ENCODE assay signal across 18 cellular contexts in the genomic region with DNA sequence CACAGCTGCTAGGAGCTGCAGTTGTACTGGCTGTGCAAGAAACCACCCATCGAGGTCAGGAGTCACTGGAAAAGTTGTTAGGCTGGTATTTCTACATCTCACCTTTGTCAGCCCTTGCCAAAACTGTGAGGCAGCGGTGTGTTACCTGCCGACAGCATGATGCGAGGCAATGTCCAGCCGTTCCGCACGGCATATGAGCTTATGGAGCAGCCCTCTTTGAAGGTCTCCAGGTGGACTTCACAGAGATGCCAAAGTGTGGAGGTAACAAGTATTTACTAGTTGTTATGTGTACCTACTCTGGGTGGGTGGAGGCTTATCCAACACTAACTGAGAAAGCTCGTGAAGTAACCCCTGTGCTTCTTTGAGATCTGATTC. TPM values are rescaled to one million over a fixed set of nuclear protein-coding genes. Genes with fewer than 3 reads are reported as not detected.
"Had no signal": no experiment of that assay in that cellular context is flagged by ENCODE, and none has a peak within 500 bp of the region (broad histone marks: within the 10 kb centered on the region; RNA-seq: fewer than 3 reads in every experiment).

No MANE protein-coding gene starts in this region.

RNA-seq across cellular contexts. Expression of a gene that starts 6.9 kb away (rescaled TPM):
- total RNA-seq: colonic mucosa, dermis microvascular lymphatic vessel endothelial cell, esophagus mucosa, esophagus squamous epithelium, gastrocnemius medialis, glomerular endothelial cell, heart right ventricle, kidney epithelial cell, left cardiac atrium, left lung, left ventricle myocardium superior, lower lobe of right lung, lung microvascular endothelial cell, mesenteric fat pad, mesothelial cell of epicardium, mucosa of descending colon, myocyte had no signal

RNA-seq across cellular contexts. Expression of a gene that starts 24.2 kb away (rescaled TPM):
- total RNA-seq: dermis microvascular lymphatic vessel endothelial cell, esophagus squamous epithelium, gastrocnemius medialis, glomerular endothelial cell, heart right ventricle, kidney epithelial cell, left cardiac atrium, left lung, left ventricle myocardium superior, lower lobe of right lung, mesenteric fat pad, myocyte had no signal

RNA-seq across cellular contexts. Expression of a gene that starts 41.3 kb away (rescaled TPM):
- total RNA-seq: dermis microvascular lymphatic vessel endothelial cell, esophagus squamous epithelium, gastrocnemius medialis, glomerular endothelial cell, heart right ventricle, kidney epithelial cell, left cardiac atrium, left ventricle myocardium superior, lower lobe of right lung, lung microvascular endothelial cell, mesenteric fat pad had no signal

RNA-seq across cellular contexts. Expression of a gene that starts 51.7 kb away (rescaled TPM):
- total RNA-seq: dermis microvascular lymphatic vessel endothelial cell, endodermal cell, glomerular endothelial cell, heart right ventricle, kidney epithelial cell, left cardiac atrium, left ventricle myocardium superior, lower lobe of right lung, lung microvascular endothelial cell, mesenteric fat pad, myocyte had no signal
